Comparison of ENCODE assay signal across 1 cellular context in genomic region chr7:2518101-2518500, GRCh38.
TF ChIP-seq lines count a peak whose summit lies in the region.

No MANE protein-coding gene starts in this region.

TF ChIP-seq in H1, 55 proteins besides CTCF, POLR2A, EP300 and RAD21:
- no peak for TF ChIP-seq CEBPB (IDR thresholded peaks at IDR 0.05; ENCODE audit: low read depth, low read length)
- no peak for TF ChIP-seq CBX8 (IDR thresholded peaks at IDR 0.05; ENCODE audit: borderline replicate concordance, low read depth, low read length)
- TF ChIP-seq MAFK (IDR thresholded peaks at IDR 0.05; ENCODE audit: low read depth, low read length) = no peak
- TF ChIP-seq CREB1 (IDR thresholded peaks at IDR 0.05) = no peak
- TF ChIP-seq GTF2F1 (IDR thresholded peaks at IDR 0.05; ENCODE audit: borderline replicate concordance, low read depth, low read length) = no peak
- no peak for TF ChIP-seq SIN3A (conservative IDR thresholded peaks at IDR 0.05 in 1 of 2, IDR thresholded peaks at IDR 0.05 in 1 of 2; ENCODE audit: low read depth in 1 of 2, low read length in 2 of 2)
- no peak for TF ChIP-seq BCL11A (IDR thresholded peaks at IDR 0.05; ENCODE audit: low read depth in 2 of 2, low read length in 2 of 2)
- TF ChIP-seq GABPA (IDR thresholded peaks at IDR 0.05; ENCODE audit: borderline replicate concordance, insufficient read depth, low read length) = no peak
- TF ChIP-seq CHD7 (IDR thresholded peaks at IDR 0.05; ENCODE audit: insufficient replicate concordance, low read length) = no peak
- TF ChIP-seq POU5F1 (IDR thresholded peaks at IDR 0.05; ENCODE audit: low read depth, low read length) = no peak
- no peak for TF ChIP-seq KDM5A (IDR thresholded peaks at IDR 0.05; ENCODE audit: low read length)
- no peak for TF ChIP-seq JUN (IDR thresholded peaks at IDR 0.05; ENCODE audit: low read depth, low read length)
- no peak for TF ChIP-seq MAX (IDR thresholded peaks at IDR 0.05)
- no peak for TF ChIP-seq RNF2 (IDR thresholded peaks at IDR 0.05; ENCODE audit: borderline replicate concordance, low read depth, low read length, missing control alignments, poor library complexity, severe bottlenecking)
